Comparison of ENCODE assay signal across 18 cellular contexts in genomic region chr13:103852036-103852435, GRCh38.
DNase-seq lines count a peak whose midpoint lies in the region; ATAC-seq and TF ChIP-seq lines count a peak whose summit lies in the region.
"Had no signal": no experiment of that assay in that cellular context is flagged by ENCODE, and none has a peak within 500 bp of the region (broad histone marks: within the 10 kb centered on the region; RNA-seq: fewer than 3 reads in every experiment).

No MANE protein-coding gene starts in this region.

- no peak for ATAC-seq in body of pancreas
- ATAC-seq: CD8-positive, alpha-beta T cell; PC-3 had no signal

- H3K4me1 ChIP-seq in neuronal stem cell (ENCODE audit: control insufficient read depth in 2 of 2, insufficient read depth in 1 of 2, low read depth in 1 of 2, low read length in 2 of 2), result no peaks in the 10 kb centered on the region
- H3K4me1 ChIP-seq in body of pancreas, result no peaks in the 10 kb centered on the region
- H3K4me1 ChIP-seq: BLaER1 treated with 17β-estradiol and CSF1 and Interleukin-3, amounts not matched to agents 10 nM and 100 nM had no signal

- no peak overlapping the region for H4K91ac ChIP-seq in neuronal stem cell (ENCODE audit: low read depth, low read length, poor library complexity)

- H2AK5ac ChIP-seq in neuronal stem cell (ENCODE audit: low read depth, low read length), result no peak overlapping the region

- H3K79me1 ChIP-seq in neuronal stem cell (ENCODE audit: low read depth, low read length), result no peaks in the 10 kb centered on the region

- intact Hi-C loops in body of pancreas (cut with DNase I), result no loop called here

- no peak overlapping the region for H3K27ac ChIP-seq in neuronal stem cell (replicated peaks; ENCODE audit: low read length)
- no peak overlapping the region for H3K27ac ChIP-seq in body of pancreas
- H3K27ac ChIP-seq: BLaER1 treated with 17β-estradiol and CSF1 and Interleukin-3, amounts not matched to agents 10 nM and 100 nM had no signal

- CTCF ChIA-PET in HEK293T (lab: Yijun Ruan, JAX), result no interaction called here

- H2BK15ac ChIP-seq in neuronal stem cell (ENCODE audit: low read length), result no peak overlapping the region

- TF ChIP-seq POLR2A in body of pancreas (IDR thresholded peaks at IDR 0.05), result no peak

- peak overlapping the region; percentile 18 for H2AFZ ChIP-seq in neuronal stem cell (ENCODE audit: low read length)

- no peak overlapping the region for H3K4ac ChIP-seq in neuronal stem cell (ENCODE audit: low read length)

- no peak overlapping the region for H3K23ac ChIP-seq in neuronal stem cell (ENCODE audit: low read depth, low read length, poor library complexity)

- in situ Hi-C loops in SK-MEL-5 (cut with HindIII; ENCODE audit: low pct_unique_long_range_greater_than_20kb, low sequenced_read_pairs), result no loop called here

- H3K18ac ChIP-seq in neuronal stem cell (ENCODE audit: low read length), result no peak overlapping the region

- H3K4me3 ChIP-seq in neuronal stem cell (ENCODE audit: low read length in 2 of 2) (no peak overlapping the region), body of pancreas (no peak overlapping the region)
- H3K4me3 ChIP-seq: BLaER1 treated with 17β-estradiol and CSF1 and Interleukin-3, amounts not matched to agents 10 nM and 100 nM had no signal

- whole genome bisulfite sequencing in neuronal stem cell (ENCODE audit: extremely low coverage in 2 of 2, insufficient read length in 2 of 2, insufficient replicate concordance in 1 of 2), 2 donors, result no CpG with 5 or more reads among the region's 5 CpGs
- WGBS in body of pancreas, 2 donors, result 50 to 69% methylated on average over 5 of the region's 5 CpGs

- no peak for TF ChIP-seq CTCF in body of pancreas (IDR thresholded peaks at IDR 0.05)

- POLR2A ChIA-PET in HEK293T (lab: Yijun Ruan, JAX), result no interaction called here

- H2BK120ac ChIP-seq in neuronal stem cell (ENCODE audit: low read depth, low read length), result no peak overlapping the region

- H3K9me3 ChIP-seq in neuronal stem cell (replicated peaks in 1 of 2; ENCODE audit: control insufficient read depth in 2 of 2, insufficient read depth in 1 of 2, low read depth in 1 of 2, low read length in 2 of 2), result no peaks in the 10 kb centered on the region
- no peaks in the 10 kb centered on the region for H3K9me3 ChIP-seq in body of pancreas
- H3K9me3 ChIP-seq: BLaER1 treated with 17β-estradiol and CSF1 and Interleukin-3, amounts not matched to agents 10 nM and 100 nM had no signal

- no peak overlapping the region for H3K4me2 ChIP-seq in neuronal stem cell (ENCODE audit: insufficient read depth, low read length, poor library complexity, severe bottlenecking)
- H3K4me2 ChIP-seq: BLaER1 treated with 17β-estradiol and CSF1 and Interleukin-3, amounts not matched to agents 10 nM and 100 nM had no signal

- H3K36me3 ChIP-seq in neuronal stem cell (replicated peaks in 1 of 2; ENCODE audit: control insufficient read depth in 2 of 2, insufficient read depth in 2 of 2, low read length in 2 of 2) (no peaks in the 10 kb centered on the region), body of pancreas (replicated peaks in 1 of 2; ENCODE audit: insufficient read depth in 1 of 2, low read depth in 2 of 2) (no peaks in the 10 kb centered on the region)
- H3K36me3 ChIP-seq: BLaER1 treated with 17β-estradiol and CSF1 and Interleukin-3, amounts not matched to agents 10 nM and 100 nM had no signal

- peak; percentile 64 for DNase-seq in NCI-H187 treated with DMSO at 0.1 percent for 48 hours (lab: John Stamatoyannopoulos, UW)
- peak; percentile 92 for DNase-seq in NCI-H2171 (lab: John Stamatoyannopoulos, UW)
- peak; percentile 20 for DNase-seq in SK-MEL-5 (ENCODE audit: low read depth, low spot score)
- no peak for DNase-seq in neuronal stem cell (ENCODE audit: low spot score)
- no peak for DNase-seq in SHP77 treated with DMSO at 0.1 percent for 48 hours (lab: John Stamatoyannopoulos, UW)
- no peak for DNase-seq in HEK293T (ENCODE audit: extremely low spot score)
- DNase-seq in body of pancreas, result no peak
- DNase-seq: Calu3; CD8-positive, alpha-beta T cell; DND-41; KG1; NCI-H1436; NCI-H2107; NCI-H774; PC-3; RPMI8226; SIG-M5 had no signal

- no peak overlapping the region for H2BK5ac ChIP-seq in neuronal stem cell (ENCODE audit: low read length)

- no peak overlapping the region for H2BK12ac ChIP-seq in neuronal stem cell (ENCODE audit: low read length)

- H3K9ac ChIP-seq in neuronal stem cell (ENCODE audit: low read depth, low read length, poor library complexity), result no peak overlapping the region
- H3K9ac ChIP-seq: BLaER1 treated with 17β-estradiol and CSF1 and Interleukin-3, amounts not matched to agents 10 nM and 100 nM had no signal

- H4K8ac ChIP-seq in neuronal stem cell (ENCODE audit: low read depth, low read length), result no peak overlapping the region

- H3K14ac ChIP-seq in neuronal stem cell (ENCODE audit: low read length), result no peak overlapping the region

- H3K27me3 ChIP-seq in neuronal stem cell (ENCODE audit: control insufficient read depth in 3 of 3, insufficient read depth in 3 of 3, low read depth in 1 of 3, low read length in 3 of 3) (no peaks in the 10 kb centered on the region), body of pancreas (no peaks in the 10 kb centered on the region)
- H3K27me3 ChIP-seq: BLaER1 treated with 17β-estradiol and CSF1 and Interleukin-3, amounts not matched to agents 10 nM and 100 nM had no signal

TF ChIP-seq in HEK293T, 16 proteins besides CTCF, POLR2A, EP300 and RAD21:
- no peak for TF ChIP-seq ELF4 (IDR thresholded peaks at IDR 0.05)
- no peak for TF ChIP-seq LEF1 (IDR thresholded peaks at IDR 0.05; ENCODE audit: borderline replicate concordance)
- no peak for TF ChIP-seq TARDBP (IDR thresholded peaks at IDR 0.05)
- no peak for TF ChIP-seq SUZ12 (IDR thresholded peaks at IDR 0.05)
- TF ChIP-seq NFRKB (IDR thresholded peaks at IDR 0.05), result no peak
- no peak for TF ChIP-seq FOXA1 (IDR thresholded peaks at IDR 0.05)
- TF ChIP-seq CTBP1 (IDR thresholded peaks at IDR 0.05; ENCODE audit: borderline replicate concordance), result no peak
- TF ChIP-seq ARNT (IDR thresholded peaks at IDR 0.05), result no peak
- no peak for TF ChIP-seq ZNF384 (IDR thresholded peaks at IDR 0.05)
- TF ChIP-seq HDGF (IDR thresholded peaks at IDR 0.05; ENCODE audit: borderline replicate concordance), result no peak
- no peak for TF ChIP-seq BHLHE40 (IDR thresholded peaks at IDR 0.05; ENCODE audit: borderline replicate concordance)
- TF ChIP-seq SP1 (IDR thresholded peaks at IDR 0.05), result no peak

Comparison
In these comparisons a context has a peak if more than half of its experiments do, and no peak if none do; other contexts are left out.
1. DNase-seq: peak in NCI-H187 treated with DMSO at 0.1 percent for 48 hours (single experiment), NCI-H2171 (single experiment) and SK-MEL-5 (single experiment); none in neuronal stem cell (single experiment), SHP77 treated with DMSO at 0.1 percent for 48 hours (single experiment), HEK293T (single experiment) and body of pancreas (0 of 4).